In genomic region chr12:48828841-48829575, GRCh38 we compare ENCODE assay signal across 2 cellular contexts.
TF ChIP-seq lines count a peak whose summit lies in the region.

No MANE protein-coding gene starts in this region.

TF ChIP-seq in HepG2, 621 proteins besides CTCF, POLR2A, EP300 and RAD21:
- TF ChIP-seq ZBTB46 (CRISPR knock-in tag; IDR thresholded peaks at IDR 0.05; ENCODE audit: borderline replicate concordance) (no peak), AGO2 (optimal IDR thresholded peaks at IDR 0.05; ENCODE audit: low read depth, low read length) (peak; percentile 43)

TF ChIP-seq in IMR-90, 13 proteins besides CTCF, POLR2A, EP300 and RAD21:
- TF ChIP-seq SMC3 (IDR thresholded peaks at IDR 0.05; ENCODE audit: low read depth, low read length), result no peak
- TF ChIP-seq CHD1 (IDR thresholded peaks at IDR 0.05; ENCODE audit: low read depth, low read length), result no peak
